Comparison of ENCODE assay signal across 17 cellular contexts in genomic region chr11:130634186-130634585, GRCh38.
"Had no signal": no experiment of that assay in that cellular context is flagged by ENCODE, and none has a peak within 500 bp of the region (broad histone marks: within the 10 kb centered on the region; RNA-seq: fewer than 3 reads in every experiment).

No MANE protein-coding gene starts in this region.

- H3K27me3 ChIP-seq: body of pancreas, stomach, testis had no signal

- DNase-seq: activated CD4-positive, alpha-beta T cell treated with anti-CD3 and anti-CD28 coated beads, Interleukin-2, amount 50 U/mL, for 4 hours; activated CD4-positive, CD25-positive, alpha-beta regulatory T cell; activated gamma-delta T cell; activated T-cell treated with anti-CD3 and anti-CD28 coated beads, Interleukin-2, amount 50 U/mL, for 4 hours; amniotic stem cell; body of pancreas; central memory CD4-positive, alpha-beta T cell; cortex of kidney; effector CD8-positive, alpha-beta T cell; foreskin melanocyte; lower lobe of right lung; mucosa of descending colon; naive thymus-derived CD4-positive, alpha-beta T cell; stimulated activated CD4-positive, alpha-beta T cell treated with anti-CD3 and anti-CD28 coated beads, Interleukin-1b, Interleukin-23, amount 100 ng/mL, for 48 hours; stomach had no signal

- H3K36me3 ChIP-seq: lower lobe of right lung, stomach had no signal

- H3K4me3 ChIP-seq: body of pancreas, lower lobe of right lung, mucosa of descending colon, stomach, testis had no signal

- H3K27ac ChIP-seq: body of pancreas, stomach, testis had no signal

- ATAC-seq: activated T-cell treated with anti-CD3 and anti-CD28 coated beads, Interleukin-2, amount 50 U/mL, for 4 hours; body of pancreas; lower lobe of right lung; mucosa of descending colon; naive thymus-derived CD4-positive, alpha-beta T cell had no signal

- H3K4me1 ChIP-seq: body of pancreas had no signal

- H3K4me3 Mint-ChIP-seq: activated T-cell treated with anti-CD3 and anti-CD28 coated beads, Interleukin-2, amount 50 U/mL, for 4 hours had no signal

- H3K9me3 ChIP-seq: body of pancreas, lower lobe of right lung, mucosa of descending colon, stomach, testis had no signal

- H3K36me3 Mint-ChIP-seq: activated naive CD4-positive, alpha-beta T cell treated with anti-CD3 and anti-CD28 coated beads, Interleukin-2, amount 50 U/mL, for 72 hours; naive thymus-derived CD4-positive, alpha-beta T cell had no signal

- H3K9me3 Mint-ChIP-seq: activated T-cell treated with anti-CD3 and anti-CD28 coated beads, Interleukin-2, amount 50 U/mL, for 4 hours had no signal
